Comparison of ENCODE assay signal across 21 cellular contexts in genomic region chr1:48396208-48396607, GRCh38.
DNase-seq lines count a peak whose midpoint lies in the region; ATAC-seq, FAIRE-seq and TF ChIP-seq lines count a peak whose summit lies in the region.
"Had no signal": no experiment of that assay in that cellular context is flagged by ENCODE, and none has a peak within 500 bp of the region (broad histone marks: within the 10 kb centered on the region; RNA-seq: fewer than 3 reads in every experiment).

No MANE protein-coding gene starts in this region.

- FAIRE-seq in HepG2 (lab: Jason Lieb, UNC), result no peak
- no peak for FAIRE-seq in K562 (lab: Jason Lieb, UNC)
- FAIRE-seq in urothelium cell line (lab: Jason Lieb, UNC), result peak; percentile 9
- no peak for FAIRE-seq in kidney (lab: Jason Lieb, UNC)
- FAIRE-seq: GM12878, GM19239 had no signal

- no peaks in the 10 kb centered on the region for H3K9me1 ChIP-seq in K562 (ENCODE audit: control insufficient read depth, insufficient read depth, low read length)

- 67% methylated on average over 2 of the region's 2 CpGs for WGBS in HepG2 (ENCODE audit: low lambda C conversion rate)
- 58% methylated on average over 2 of the region's 2 CpGs for WGBS in right lobe of liver (ENCODE audit: insufficient coverage, low coverage, low lambda C conversion rate, missing lambda C conversion rate)
- WGBS in K562 (ENCODE audit: insufficient coverage, low coverage, missing lambda C conversion rate), result 0% methylated on average over 2 of the region's 2 CpGs

- H3K4me3 ChIP-seq in HepG2 (replicated peaks in 1 of 3; ENCODE audit: insufficient read depth in 1 of 3, low read depth in 2 of 3, low read length in 3 of 3) (no peak overlapping the region), right lobe of liver (no peak overlapping the region), LNCaP clone FGC (ENCODE audit: low read depth, low read length) (no peak overlapping the region), K562 (no peak overlapping the region), kidney (ENCODE audit: low read length in 2 of 2) (no peak overlapping the region), Karpas-422 (ENCODE audit: low read length) (no peak overlapping the region)
- H3K4me3 ChIP-seq: GM12878, GM23248 had no signal

- CTCF ChIA-PET in HepG2 (lab: Yijun Ruan, JAX; ENCODE audit: low intra/inter-chr PET ratio, low total read pairs) (no interaction called here), K562 (lab: Yijun Ruan, JAX; ENCODE audit: low intra/inter-chr PET ratio) (no interaction called here)

- H3K4me1 ChIP-seq in HepG2 (ENCODE audit: insufficient read depth, low read length) (no peaks in the 10 kb centered on the region), right lobe of liver (no peaks in the 10 kb centered on the region), K562 (replicated peaks in 1 of 2; ENCODE audit: control insufficient read depth in 2 of 2, insufficient read depth in 2 of 2, low read length in 2 of 2) (no peaks in the 10 kb centered on the region), kidney (ENCODE audit: control insufficient read depth in 1 of 2, insufficient read depth in 1 of 2, low read depth in 1 of 2, low read length in 2 of 2) (no peaks in the 10 kb centered on the region), Karpas-422 (ENCODE audit: low read length) (no peaks in the 10 kb centered on the region)

- H2AFZ ChIP-seq in HepG2 (ENCODE audit: low read length) (no peak overlapping the region), K562 (ENCODE audit: low read depth, low read length) (no peak overlapping the region), Karpas-422 (ENCODE audit: low read length) (no peak overlapping the region)
- H2AFZ ChIP-seq: GM23248 had no signal

- ATAC-seq in HepG2 (no peak), right lobe of liver (no peak), K562 (no peak)
- ATAC-seq: GM12878, HCT116 had no signal

- POLR2A ChIA-PET in HepG2 (lab: Yijun Ruan, JAX), result no interaction called here
- POLR2A ChIA-PET in K562 (lab: Yijun Ruan, JAX), result no interaction called here

- H3K9me3 ChIP-seq in HepG2 (ENCODE audit: low read length) (no peaks in the 10 kb centered on the region), right lobe of liver (no peaks in the 10 kb centered on the region), K562 (replicated peaks; ENCODE audit: control insufficient read depth, insufficient read depth, low read depth, low read length) (no peaks in the 10 kb centered on the region), kidney (ENCODE audit: control insufficient read depth in 1 of 2, low read length in 2 of 2) (no peaks in the 10 kb centered on the region), Karpas-422 (ENCODE audit: low read length) (no peaks in the 10 kb centered on the region)

- in situ Hi-C loops in HepG2 (cut with HindIII; ENCODE audit: extremely low pct_ligation_motif_present, low pct_unique_long_range_greater_than_20kb), result no loop called here
- in situ Hi-C loops in K562 (cut with MboI), result no loop called here

- H3K27ac ChIP-seq in HepG2 (ENCODE audit: extremely low read length, insufficient read depth, low read length), result no peak overlapping the region
- no peak overlapping the region for H3K27ac ChIP-seq in right lobe of liver
- no peak overlapping the region for H3K27ac ChIP-seq in K562 (ENCODE audit: extremely low read depth, low read depth, low read length)
- H3K27ac ChIP-seq in kidney (ENCODE audit: low read depth in 2 of 2, low read length in 2 of 2), result no peak overlapping the region
- no peak overlapping the region for H3K27ac ChIP-seq in Karpas-422 (ENCODE audit: low read length)
- H3K27ac ChIP-seq: GM23248 had no signal

- no peaks in the 10 kb centered on the region for H3K79me2 ChIP-seq in HepG2 (ENCODE audit: insufficient read depth, low read length)
- no peaks in the 10 kb centered on the region for H3K79me2 ChIP-seq in K562 (ENCODE audit: control insufficient read depth, insufficient read depth, low read length)
- H3K79me2 ChIP-seq in Karpas-422 (ENCODE audit: low read length), result no peaks in the 10 kb centered on the region

- intact Hi-C loops in HepG2 (cut with micrococcal nuclease; ENCODE audit: unreplicated experiment) (no loop called here), right lobe of liver (cut with DNase I) (no loop called here), K562 (cut with micrococcal nuclease) (no loop called here), kidney (cut with DNase I) (no loop called here)

- TF ChIP-seq CTCF in HepG2 (CRISPR knock-in tag; IDR thresholded peaks at IDR 0.05) (no peak), right lobe of liver (IDR thresholded peaks at IDR 0.05) (no peak), LNCaP clone FGC (IDR thresholded peaks at IDR 0.05; ENCODE audit: control insufficient read depth, extremely low read depth, insufficient read depth) (no peak), K562 (IDR thresholded peaks at IDR 0.05 in 2 of 3, conservative IDR thresholded peaks at IDR 0.05 in 1 of 3; ENCODE audit: insufficient read depth in 2 of 3, low read depth in 1 of 3, low read length in 3 of 3) (no peak), kidney (IDR thresholded peaks at IDR 0.05; ENCODE audit: borderline replicate concordance, extremely low read depth, insufficient read depth) (no peak)

- no peaks in the 10 kb centered on the region for H3K9me2 ChIP-seq in Karpas-422 (replicated peaks; ENCODE audit: insufficient read depth, low read length)

- no peak for TF ChIP-seq POLR2A in HepG2 (IDR thresholded peaks at IDR 0.05; ENCODE audit: insufficient read depth in 1 of 2, low read depth in 2 of 2, low read length in 2 of 2)
- no peak for TF ChIP-seq POLR2A in right lobe of liver (IDR thresholded peaks at IDR 0.05)
- TF ChIP-seq POLR2A in K562 (conservative IDR thresholded peaks at IDR 0.05), result no peak

- no peaks in the 10 kb centered on the region for H4K20me1 ChIP-seq in HepG2 (ENCODE audit: insufficient read depth, low read length)
- no peaks in the 10 kb centered on the region for H4K20me1 ChIP-seq in K562 (replicated peaks; ENCODE audit: control insufficient read depth, insufficient read depth, low read length)
- H4K20me1 ChIP-seq in Karpas-422 (ENCODE audit: insufficient read depth, low read depth, low read length), result no peaks in the 10 kb centered on the region

- no peaks in the 10 kb centered on the region for H3K36me3 ChIP-seq in HepG2 (replicated peaks in 1 of 2; ENCODE audit: control insufficient read depth in 1 of 2, insufficient read depth in 2 of 2, low read length in 2 of 2)
- H3K36me3 ChIP-seq in right lobe of liver, result peaks cover 0 to 2% (median 0%) of the 10 kb centered on the region in 4 donors
- no peaks in the 10 kb centered on the region for H3K36me3 ChIP-seq in K562 (ENCODE audit: control insufficient read depth, insufficient read depth, low read length)
- H3K36me3 ChIP-seq in kidney (ENCODE audit: control insufficient read depth in 1 of 2, insufficient read depth in 2 of 2, low read length in 2 of 2), result no peaks in the 10 kb centered on the region
- no peaks in the 10 kb centered on the region for H3K36me3 ChIP-seq in Karpas-422 (ENCODE audit: insufficient read depth, low read length)

- TF ChIP-seq RAD21 in HepG2 (CRISPR knock-in tag; IDR thresholded peaks at IDR 0.05), result no peak
- TF ChIP-seq RAD21 in K562 (CRISPR knock-in tag; conservative IDR thresholded peaks at IDR 0.05 in 1 of 2, IDR thresholded peaks at IDR 0.05 in 1 of 2), result no peak

- no peak overlapping the region for H3K9ac ChIP-seq in HepG2 (ENCODE audit: insufficient read depth, low read depth, low read length)
- no peak overlapping the region for H3K9ac ChIP-seq in K562 (ENCODE audit: insufficient read depth in 1 of 2, low read depth in 2 of 2, low read length in 2 of 2)
- H3K9ac ChIP-seq in kidney (ENCODE audit: low read length in 2 of 2), result no peak overlapping the region
- no peak overlapping the region for H3K9ac ChIP-seq in Karpas-422 (ENCODE audit: low read length)
- H3K9ac ChIP-seq: GM23248 had no signal

- H3K27me3 ChIP-seq in HepG2 (ENCODE audit: control insufficient read depth in 1 of 2, insufficient read depth in 2 of 2, low read length in 2 of 2) (no peaks in the 10 kb centered on the region), right lobe of liver (no peaks in the 10 kb centered on the region), K562 (ENCODE audit: control insufficient read depth in 2 of 2, insufficient read depth in 2 of 2, low read length in 2 of 2) (no peaks in the 10 kb centered on the region), Karpas-422 (ENCODE audit: low read length) (no peaks in the 10 kb centered on the region)

- H3K4me2 ChIP-seq in HepG2 (ENCODE audit: low read depth, low read length), result no peak overlapping the region
- no peak overlapping the region for H3K4me2 ChIP-seq in K562 (ENCODE audit: insufficient read depth, low read length)
- H3K4me2 ChIP-seq in Karpas-422 (ENCODE audit: low read depth, low read length, poor library complexity, severe bottlenecking), result no peak overlapping the region

- DNase-seq in HepG2 (ENCODE audit: low spot score), result no peak
- DNase-seq in right lobe of liver, result no peak
- DNase-seq in LNCaP clone FGC (ENCODE audit: low read depth), result peak; percentile 30
- no peak for DNase-seq in K562 (ENCODE audit: extremely low read depth in 1 of 4, low spot score in 3 of 4)
- DNase-seq in urothelium cell line (ENCODE audit: low spot score), result no peak
- DNase-seq in NCI-H345 (lab: John Stamatoyannopoulos, UW), result no peak
- DNase-seq in kidney, result no peak
- DNase-seq in Karpas-422, result no peak
- DNase-seq: 8988T; C1 segment of cervical spinal cord; Calu3; CD4-positive, alpha-beta memory T cell; COR-L47; DMS79; EL; GDM1; GM23248; H9 had no signal

- no peak for TF ChIP-seq EP300 in HepG2 (IDR thresholded peaks at IDR 0.05; ENCODE audit: low read depth in 2 of 2, low read length in 2 of 2)
- TF ChIP-seq EP300 in HepG2 (CRISPR knock-in tag; IDR thresholded peaks at IDR 0.05; ENCODE audit: borderline replicate concordance), result no peak
- TF ChIP-seq EP300 in K562 (IDR thresholded peaks at IDR 0.05; ENCODE audit: low read length), result no peak

- BruUV-seq in HepG2 (replicated peaks; lab: Mats Ljungman, UMichigan) (no TSS peak), K562 (replicated peaks; lab: Mats Ljungman, UMichigan) (no TSS peak)

TF ChIP-seq in HepG2, 621 proteins besides CTCF, POLR2A, EP300 and RAD21 (continues in another document):
- no peak for TF ChIP-seq REXO4 (CRISPR knock-in tag; IDR thresholded peaks at IDR 0.05; ENCODE audit: borderline replicate concordance)

TF ChIP-seq in K562, 482 proteins besides CTCF, POLR2A, EP300 and RAD21 (continues in another document):
- TF ChIP-seq MAFK (IDR thresholded peaks at IDR 0.05; ENCODE audit: low read length), result peak; percentile 37; the same call in 1 of the 2 replicates
- TF ChIP-seq SAFB2 (IDR thresholded peaks at IDR 0.05; ENCODE audit: borderline replicate concordance, low read depth, low read length, severe bottlenecking), result no peak
- peak; percentile 5; the same call in 1 of the 2 replicates for TF ChIP-seq C11orf30 (IDR thresholded peaks at IDR 0.05; ENCODE audit: low read depth)

Comparison
In these comparisons a context has a peak if more than half of its experiments do, and no peak if none do; other contexts are left out.
1. Of the 241 proteins assayed by ChIP-seq in both HepG2 and K562: peak only in HepG2: none; only in K562: MAFG, NFE2 and NFE2L1; in both: MAFF and MAFK; in neither: 236.